20 cellular contexts compared by ENCODE assay signal in the genomic region with DNA sequence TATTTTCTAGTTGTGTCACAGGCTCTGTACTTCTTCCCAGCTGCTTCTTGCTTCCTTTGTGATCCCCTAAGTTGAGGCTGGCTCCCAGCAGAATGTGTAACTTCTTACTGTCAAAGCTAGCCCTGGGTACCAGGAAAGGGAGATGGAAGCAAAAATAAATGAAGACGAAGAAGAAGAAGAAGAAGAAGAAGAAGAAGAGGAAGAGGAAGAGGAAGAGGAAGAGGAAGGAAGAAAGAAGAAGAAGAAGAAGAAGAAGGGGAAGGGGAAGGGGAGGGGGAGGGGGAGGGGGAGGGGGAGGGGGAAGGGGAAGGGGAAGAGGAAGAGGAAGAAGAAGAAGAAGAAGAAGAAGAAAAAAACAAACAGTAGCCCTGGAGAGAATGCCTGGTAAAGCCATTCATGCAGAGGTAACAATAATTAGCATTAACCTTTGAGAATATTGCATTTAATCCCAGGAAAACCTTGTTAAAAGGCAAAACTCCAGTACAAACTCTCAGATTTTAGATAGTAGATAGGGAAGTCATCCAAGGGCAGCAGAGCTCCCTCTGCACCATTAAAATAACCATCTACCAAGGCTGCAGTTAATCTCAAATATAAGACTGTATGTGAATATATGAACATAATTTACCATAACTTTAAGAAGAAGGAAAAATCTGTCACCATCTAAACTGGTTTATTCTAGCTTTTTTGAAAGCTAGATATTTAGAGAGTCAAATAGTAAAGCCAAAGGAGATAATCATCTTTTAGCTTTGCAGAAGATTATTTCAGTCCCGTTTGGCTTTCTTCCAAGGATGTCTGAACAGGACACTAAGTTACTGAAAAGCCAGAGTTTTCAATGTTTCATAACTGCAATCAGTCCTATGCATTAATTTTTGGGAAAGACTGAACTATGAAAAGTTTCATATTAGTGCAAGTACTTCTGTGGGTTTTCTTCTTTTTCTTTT.
"Had no signal": no experiment of that assay in that cellular context is flagged by ENCODE, and none has a peak within 500 bp of the region (broad histone marks: within the 10 kb centered on the region; RNA-seq: fewer than 3 reads in every experiment).

No MANE protein-coding gene starts in this region.

- H3K4me3 ChIP-seq: gastroesophageal sphincter, heart right ventricle, pancreas, sigmoid colon, stomach, testis had no signal

- H3K27ac ChIP-seq: gastroesophageal sphincter, heart right ventricle, pancreas, sigmoid colon, stomach, testis had no signal

- H3K4me1 ChIP-seq: gastroesophageal sphincter, heart right ventricle, pancreas, sigmoid colon, stomach had no signal

- ATAC-seq: activated CD4-positive, CD25-positive, alpha-beta regulatory T cell treated with anti-CD3 and anti-CD28 coated beads, Interleukin-2, amount 50 U/mL, for 24 hours; gastroesophageal sphincter; heart right ventricle; pancreas had no signal

- H3K9me3 Mint-ChIP-seq: activated naive CD8-positive, alpha-beta T cell treated with anti-CD3 and anti-CD28 coated beads, Interleukin-2, amount 10 ng/mL, durations not matched to agents 7 days and 5 days; activated T-helper 1 cell treated with anti-CD3 and anti-CD28 coated beads, Interleukin-12 subunit alpha, Interleukin-12 subunit beta, Interleukin-2, Interleukin-4 antibody, amounts not matched to agents 30 ng/mL and 10 ng/mL and 1 ng/mL, durations not matched to agents 14 hours and 24 hours and 36 hours had no signal

- DNase-seq: activated CD4-positive, alpha-beta T cell treated with anti-CD3 and anti-CD28 coated beads, Interleukin-2, amount 50 U/mL, for 1 hour; activated CD8-positive, alpha-beta memory T cell treated with anti-CD3 and anti-CD28 coated beads for 24 hours; activated naive CD4-positive, alpha-beta T cell; activated naive CD8-positive, alpha-beta T cell treated with anti-CD3 and anti-CD28 coated beads, Interleukin-2, amount 10 ng/mL, durations not matched to agents 7 days and 5 days; aorta; cerebellar nuclear complex; effector memory CD4-positive, alpha-beta T cell; heart right ventricle; islet precursor cell; naive B cell; pancreas; sigmoid colon; stimulated activated CD4-positive, alpha-beta T cell treated with anti-CD3 and anti-CD28 coated beads, Interleukin-12 subunit alpha, Interleukin-12 subunit beta, amount 100 ng/mL, for 4 hours; stimulated activated CD4-positive, alpha-beta T cell treated with anti-CD3 and anti-CD28 coated beads, Interleukin-2, amount 100 ng/mL, for 24 hours; stomach; testis had no signal

- H3K4me3 Mint-ChIP-seq: activated naive CD8-positive, alpha-beta T cell treated with anti-CD3 and anti-CD28 coated beads, Interleukin-2, amount 10 ng/mL, durations not matched to agents 7 days and 5 days; activated T-helper 1 cell treated with anti-CD3 and anti-CD28 coated beads, Interleukin-12 subunit alpha, Interleukin-12 subunit beta, Interleukin-2, Interleukin-4 antibody, amounts not matched to agents 30 ng/mL and 10 ng/mL and 1 ng/mL, durations not matched to agents 14 hours and 24 hours and 36 hours; dendritic cell treated with granulocyte-macrophage colony-stimulating factor and Interleukin-4, amounts not matched to agents 40 ng/mL and 50 ng/mL, for 4 days had no signal

- H3K36me3 ChIP-seq: gastroesophageal sphincter, heart right ventricle, pancreas, sigmoid colon, stomach had no signal

- H3K27ac Mint-ChIP-seq: activated naive CD8-positive, alpha-beta T cell treated with anti-CD3 and anti-CD28 coated beads, Interleukin-2, amount 10 ng/mL, durations not matched to agents 7 days and 5 days; activated T-helper 1 cell treated with anti-CD3 and anti-CD28 coated beads, Interleukin-12 subunit alpha, Interleukin-12 subunit beta, Interleukin-2, Interleukin-4 antibody, amounts not matched to agents 30 ng/mL and 10 ng/mL and 1 ng/mL, durations not matched to agents 14 hours and 24 hours and 36 hours; dendritic cell treated with granulocyte-macrophage colony-stimulating factor and Interleukin-4, amounts not matched to agents 40 ng/mL and 50 ng/mL, for 4 days had no signal

- H3K9me3 ChIP-seq: gastroesophageal sphincter, heart right ventricle, pancreas, sigmoid colon, stomach, testis had no signal

- H3K4me1 Mint-ChIP-seq: activated naive CD8-positive, alpha-beta T cell treated with anti-CD3 and anti-CD28 coated beads, Interleukin-2, amount 10 ng/mL, durations not matched to agents 7 days and 5 days had no signal

- H3K36me3 Mint-ChIP-seq: activated naive CD8-positive, alpha-beta T cell treated with anti-CD3 and anti-CD28 coated beads, Interleukin-2, amount 10 ng/mL, durations not matched to agents 7 days and 5 days had no signal
